Comparison of ENCODE assay signal across 19 cellular contexts in genomic region chr22:48138855-48139254, GRCh38.
"Had no signal": no experiment of that assay in that cellular context is flagged by ENCODE, and none has a peak within 500 bp of the region (broad histone marks: within the 10 kb centered on the region; RNA-seq: fewer than 3 reads in every experiment).

No MANE protein-coding gene starts in this region.

- H3K9me3 Mint-ChIP-seq: activated CD4-positive, alpha-beta memory T cell treated with anti-CD3 and anti-CD28 coated beads for 36 hours had no signal

- H3K27me3 ChIP-seq: cardiac muscle cell, colonic mucosa, ovary, thyroid gland, uterus had no signal

- H3K36me3 Mint-ChIP-seq: activated CD4-positive, alpha-beta memory T cell treated with anti-CD3 and anti-CD28 coated beads for 36 hours had no signal

- H3K27ac Mint-ChIP-seq: activated CD4-positive, alpha-beta memory T cell treated with anti-CD3 and anti-CD28 coated beads for 36 hours; activated T-helper 1 cell treated with anti-CD3 and anti-CD28 coated beads, Interleukin-12 subunit alpha, Interleukin-12 subunit beta, Interleukin-2, Interleukin-4 antibody, amounts not matched to agents 30 ng/mL and 10 ng/mL and 1 ng/mL, durations not matched to agents 14 hours and 24 hours and 36 hours had no signal

- H3K9me3 ChIP-seq: colonic mucosa, ovary, thyroid gland, uterus had no signal

- H3K4me1 ChIP-seq: colonic mucosa, heart left ventricle, left ventricle myocardium inferior, thyroid gland, uterus had no signal

- H3K36me3 ChIP-seq: cardiac muscle cell, colonic mucosa, heart left ventricle, left ventricle myocardium inferior, ovary, thyroid gland, uterus had no signal

- H3K4me3 Mint-ChIP-seq: activated CD4-positive, alpha-beta memory T cell treated with anti-CD3 and anti-CD28 coated beads for 36 hours; activated T-helper 1 cell treated with anti-CD3 and anti-CD28 coated beads, Interleukin-12 subunit alpha, Interleukin-12 subunit beta, Interleukin-2, Interleukin-4 antibody, amounts not matched to agents 30 ng/mL and 10 ng/mL and 1 ng/mL, durations not matched to agents 14 hours and 24 hours and 36 hours; neural crest cell had no signal

- DNase-seq: activated CD4-positive, alpha-beta memory T cell treated with anti-CD3 and anti-CD28 coated beads for 36 hours; activated CD4-positive, CD25-positive, alpha-beta regulatory T cell treated with anti-CD3 and anti-CD28 coated beads, Interleukin-2, amount 50 U/mL, for 72 hours; activated CD8-positive, alpha-beta memory T cell treated with anti-CD3 and anti-CD28 coated beads, Interleukin-2, amount 50 U/mL, for 4 hours; activated naive CD4-positive, alpha-beta T cell; colonic mucosa; effector CD4-positive, alpha-beta T cell; heart left ventricle; kidney; left ventricle myocardium inferior; mesendoderm; ovary; stimulated activated CD4-positive, alpha-beta T cell treated with anti-CD3 and anti-CD28 coated beads, Interleukin-12 subunit alpha, Interleukin-12 subunit beta, amount 100 ng/mL, for 4 hours; stimulated activated CD4-positive, alpha-beta T cell treated with anti-CD3 and anti-CD28 coated beads, Interleukin-2, amount 100 ng/mL, for 48 hours; stimulated activated CD8-positive, alpha-beta memory T cell treated with anti-CD3 and anti-CD28 coated beads, Interleukin-4, amount 100 ng/mL, for 48 hours; thyroid gland; uterus had no signal

- H3K4me3 ChIP-seq: cardiac muscle cell, colonic mucosa, heart left ventricle, left ventricle myocardium inferior, ovary, thyroid gland, uterus had no signal

- H3K27ac ChIP-seq: cardiac muscle cell, colonic mucosa, heart left ventricle, left ventricle myocardium inferior, ovary, thyroid gland, uterus had no signal
